In the genomic region with DNA sequence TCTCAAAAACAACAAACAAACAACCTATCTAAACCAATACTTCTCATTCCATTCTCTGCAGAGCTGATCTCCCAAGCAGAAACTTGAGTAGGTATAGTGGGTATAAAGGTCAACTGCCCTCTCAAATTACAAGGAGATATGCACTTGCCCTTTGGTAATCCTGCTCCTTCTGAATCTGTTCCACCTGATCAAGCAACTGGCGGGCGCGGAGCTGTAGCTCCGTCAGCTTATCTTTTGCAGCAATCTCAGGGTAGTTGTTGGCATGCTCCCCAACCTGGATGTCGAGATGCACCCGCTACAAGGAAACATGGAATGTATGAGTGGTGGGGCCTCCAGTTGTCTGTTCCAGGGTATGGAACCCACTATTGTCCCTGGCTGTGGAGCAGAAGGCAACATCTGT, we compare ENCODE assay signal across 8 cellular contexts. TPM values are rescaled to one million over a fixed set of nuclear protein-coding genes. Genes with fewer than 3 reads are reported as not detected.
A peak's percentile ranks its signal among the peaks of the same experiment; 100 is the strongest.
DNase-seq lines count a peak whose midpoint lies in the region; ATAC-seq and TF ChIP-seq lines count a peak whose summit lies in the region.

No MANE protein-coding gene starts in this region.

- H3K4me3 ChIP-seq in LNCaP clone FGC (ENCODE audit: low read depth, low read length): peak overlapping the region; percentile 96
- H3K4me3 ChIP-seq in duodenal mucosa (ENCODE audit: low read depth in 1 of 2, low read length in 2 of 2): peak overlapping the region; percentile 96 to 98

- H3K27ac Mint-ChIP-seq in CD14-positive monocyte: peak overlapping the region; percentile 97 to 99 (median 99)
- H3K27ac Mint-ChIP-seq in nephron progenitor cell: peak overlapping the region; percentile 84

- peaks cover 8 to 33% of the 10 kb centered on the region in 2 donors for H3K4me1 ChIP-seq in duodenal mucosa (ENCODE audit: control insufficient read depth in 1 of 2, insufficient read depth in 2 of 2, low read length in 2 of 2)

- peaks cover 28 to 29% of the 10 kb centered on the region in 2 donors for H3K36me3 ChIP-seq in duodenal mucosa (ENCODE audit: control insufficient read depth in 1 of 2, insufficient read depth in 2 of 2, low read length in 2 of 2)

- peak overlapping the region; percentile 97 for H3K27ac ChIP-seq in duodenal mucosa (ENCODE audit: low read depth, low read length)

- H3K9ac ChIP-seq in duodenal mucosa (ENCODE audit: low read depth in 1 of 2, low read length in 2 of 2): peak overlapping the region; percentile 97 to 100

- no peaks in the 10 kb centered on the region for H3K9me3 Mint-ChIP-seq in CD14-positive monocyte
- H3K9me3 Mint-ChIP-seq in nephron progenitor cell: no peaks in the 10 kb centered on the region

- H3K27me3 Mint-ChIP-seq in CD14-positive monocyte (ENCODE audit: low read depth in 3 of 3): no peaks in the 10 kb centered on the region
- H3K27me3 Mint-ChIP-seq in nephron progenitor cell (ENCODE audit: low read depth, poor library complexity): peaks cover 21% of the 10 kb centered on the region

- H3K4me3 Mint-ChIP-seq in CD14-positive monocyte (peak overlapping the region; percentile 87 to 95), nephron progenitor cell (peak overlapping the region; percentile 88)

- intact Hi-C loops in CD14-positive monocyte (cut with micrococcal nuclease): loop anchor here (5.0 to 10.0 kb wide), 4 partner anchors 54 to 531 kb away; a partner anchor contains a TSS

- DNase-seq in CD14-positive monocyte (ENCODE audit: low spot score): no peak
- peak; percentile 21 for DNase-seq in LNCaP clone FGC (ENCODE audit: low read depth)
- peak; percentile 29 for DNase-seq in nephron progenitor cell
- no peak for DNase-seq in NCI-H524 (lab: John Stamatoyannopoulos, UW)
- DNase-seq in NK-92 treated with Interleukin-12 subunit alpha and Interleukin-12 subunit beta, amount 100 ng/mL, for 24 hours (lab: John Stamatoyannopoulos, UW): no peak

- H3K36me3 Mint-ChIP-seq in CD14-positive monocyte (peaks cover 27 to 42% of the 10 kb centered on the region in 2 donors), nephron progenitor cell (ENCODE audit: low read depth) (peaks cover 30% of the 10 kb centered on the region)

- H3K4me1 Mint-ChIP-seq in CD14-positive monocyte (peaks cover 20% of the 10 kb centered on the region), nephron progenitor cell (peaks cover 40% of the 10 kb centered on the region)

- TF ChIP-seq CTCF in CD14-positive monocyte (IDR thresholded peaks at IDR 0.05): no peak
- no peak for TF ChIP-seq CTCF in LNCaP clone FGC (IDR thresholded peaks at IDR 0.05; ENCODE audit: control insufficient read depth, extremely low read depth, insufficient read depth)
- TF ChIP-seq CTCF in nephron progenitor cell (IDR thresholded peaks at IDR 0.05): no peak

- H3K27me3 ChIP-seq in duodenal mucosa (ENCODE audit: control insufficient read depth in 1 of 2, insufficient read depth in 2 of 2, low read length in 2 of 2): no peaks in the 10 kb centered on the region

- no peak for ATAC-seq in HG03432 (IDR thresholded peaks at IDR 0.05; ENCODE audit: unreplicated experiment)
- ATAC-seq in HG02884 (IDR thresholded peaks at IDR 0.05; ENCODE audit: unreplicated experiment): no peak

- no peaks in the 10 kb centered on the region for H3K9me3 ChIP-seq in duodenal mucosa (ENCODE audit: control insufficient read depth in 1 of 2, low read length in 2 of 2)

RNA-seq across cellular contexts. Expression of a gene that starts 1.1 kb away (rescaled TPM):
- polyA plus RNA-seq in CD14-positive monocyte: 10 to 100 TPM; 45.7 to 49.0 TPM

RNA-seq across cellular contexts. Expression of a gene that starts 7.2 kb away (rescaled TPM):
- 10 to 100 TPM; 32.2 to 33.9 TPM for polyA plus RNA-seq in CD14-positive monocyte

RNA-seq across cellular contexts. Expression of a gene that starts 25.5 kb away (rescaled TPM):
- polyA plus RNA-seq in CD14-positive monocyte: 10 to 100 TPM; 41.0 to 49.9 TPM

RNA-seq across cellular contexts. Expression of a gene that starts 39.8 kb away (rescaled TPM):
- polyA plus RNA-seq in CD14-positive monocyte: not detected

Comparison
In these comparisons a context has a peak if more than half of its experiments do, and no peak if none do; other contexts are left out.
1. DNase-seq: peak in LNCaP clone FGC (single experiment) and nephron progenitor cell (single experiment); none in CD14-positive monocyte (single experiment), NCI-H524 (0 of 2) and NK-92 treated with Interleukin-12 subunit alpha and Interleukin-12 subunit beta, amount 100 ng/mL, for 24 hours (single experiment).